ENCODE assay signal across 27 cellular contexts in the genomic region with DNA sequence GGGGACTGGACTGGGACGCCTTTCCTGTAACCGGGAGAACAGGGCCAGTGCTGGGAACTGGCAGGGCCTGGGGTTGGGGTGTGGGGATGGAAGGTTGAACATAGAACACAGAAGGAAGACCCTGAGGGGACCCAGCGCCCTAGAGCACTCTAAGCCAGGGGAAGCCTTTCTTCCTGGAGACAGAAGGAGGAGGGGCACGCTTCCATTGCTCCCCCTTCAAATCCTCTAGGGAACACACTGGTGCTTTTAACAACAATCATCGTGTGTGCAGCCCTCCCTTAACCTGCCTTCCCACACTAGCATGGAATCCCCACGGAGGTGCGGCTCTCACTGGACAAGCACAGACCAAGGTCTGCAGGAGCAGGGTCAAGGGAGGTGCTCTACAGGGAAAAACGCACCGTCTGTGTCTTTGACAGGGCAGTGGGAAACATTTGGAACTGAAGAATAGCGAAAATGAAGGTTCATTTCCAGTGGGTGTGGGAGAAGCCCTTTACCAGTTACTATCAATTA.
DNase-seq lines count a peak whose midpoint lies in the region; ATAC-seq and TF ChIP-seq lines count a peak whose summit lies in the region.
"Had no signal": no experiment of that assay in that cellular context is flagged by ENCODE, and none has a peak within 500 bp of the region (broad histone marks: within the 10 kb centered on the region; RNA-seq: fewer than 3 reads in every experiment).

No MANE protein-coding gene starts in this region.

- peak; percentile 67 for ATAC-seq in gastroesophageal sphincter
- no peak for ATAC-seq in GM21528 (IDR thresholded peaks at IDR 0.05; ENCODE audit: low FRiP score, unreplicated experiment)
- ATAC-seq: activated naive CD4-positive, alpha-beta T cell treated with anti-CD3 and anti-CD28 coated beads, Interleukin-2, amount 50 U/mL, for 72 hours; stimulated activated memory B cell treated with anti-CD40 and anti-IgM and Interleukin-4, amounts not matched to agents 10 μg/mL and 1 μg/mL and 100 μg/mL, for 72 hours had no signal

- H3K27me3 Mint-ChIP-seq in nephron (ENCODE audit: low read depth) (peaks cover 36% of the 10 kb centered on the region), progenitor cell of endocrine pancreas (peaks cover 47% of the 10 kb centered on the region)

- H3K79me2 ChIP-seq in MM.1S (ENCODE audit: low read length), result no peaks in the 10 kb centered on the region

- H3K36me3 ChIP-seq in gastroesophageal sphincter (no peaks in the 10 kb centered on the region), MM.1S (replicated peaks; ENCODE audit: insufficient read depth, low read length) (no peaks in the 10 kb centered on the region)
- H3K36me3 ChIP-seq: brain microvascular endothelial cell, prostate gland, uterus, WERI-Rb-1 had no signal

- no peaks in the 10 kb centered on the region for H3K9me2 ChIP-seq in MM.1S (replicated peaks; ENCODE audit: insufficient read depth, low read length)

- H3K27ac Mint-ChIP-seq in nephron (peak overlapping the region; percentile 22 to 58 (median 23)), progenitor cell of endocrine pancreas (no peak overlapping the region)
- H3K27ac Mint-ChIP-seq: activated CD4-positive, alpha-beta memory T cell treated with anti-CD3 and anti-CD28 coated beads for 36 hours; activated naive CD4-positive, alpha-beta T cell treated with anti-CD3 and anti-CD28 coated beads, Interleukin-2, amount 50 U/mL, for 72 hours; activated T-cell treated with anti-CD3 and anti-CD28 coated beads, Interleukin-2, amount 50 U/mL, for 24 hours; dendritic cell treated with granulocyte-macrophage colony-stimulating factor and Interleukin-4, amounts not matched to agents 40 ng/mL and 50 ng/mL, for 4 days; naive B cell; stimulated activated memory B cell treated with anti-CD40 and anti-IgM and Interleukin-4, amounts not matched to agents 10 μg/mL and 1 μg/mL and 100 μg/mL, for 72 hours had no signal

- no peak overlapping the region for H3K9ac ChIP-seq in MM.1S (ENCODE audit: low read length)

- 23 to 68% methylated on average over 2 to 4 of the region's 10 CpGs for WGBS in gastroesophageal sphincter (ENCODE audit: low coverage in 1 of 2), 2 donors

- H3K4me1 Mint-ChIP-seq in nephron, result peaks cover 59% of the 10 kb centered on the region
- peaks cover 9% of the 10 kb centered on the region for H3K4me1 Mint-ChIP-seq in progenitor cell of endocrine pancreas (ENCODE audit: low read depth)

- H4K20me1 ChIP-seq in MM.1S (ENCODE audit: insufficient read depth, low read length), result no peaks in the 10 kb centered on the region

- DNase-seq in NCI-H69 (lab: John Stamatoyannopoulos, UW) (peak; percentile 38), substantia nigra (lab: John Stamatoyannopoulos, UW) (peak in 8 of 49 donors; percentile 17 to 72 (median 28)), progenitor cell of endocrine pancreas (ENCODE audit: low spot score, unreplicated experiment) (no peak), NAMALWA (ENCODE audit: low spot score) (no peak), MM.1S (no peak)
- DNase-seq: activated CD4-positive, alpha-beta memory T cell treated with anti-CD3 and anti-CD28 coated beads for 36 hours; activated T-cell treated with anti-CD3 and anti-CD28 coated beads, Interleukin-2, amount 50 U/mL, for 24 hours; brain microvascular endothelial cell; CD8-positive, alpha-beta memory T cell; foreskin melanocyte; HCEC 1CT; KG1; naive B cell; NCI-H1048; NCI-H2081 treated with DMSO at 0.1 percent for 48 hours; NCI-H524 treated with DMSO at 0.1 percent for 48 hours; SIG-M5; T-helper 1 cell; uterus; WERI-Rb-1 had no signal

- H3K27ac ChIP-seq in gastroesophageal sphincter, result peak overlapping the region in 1 of 4 donors; percentile 19
- H3K27ac ChIP-seq in substantia nigra (ENCODE audit: low read depth, low read length, poor library complexity, severe bottlenecking), result peak overlapping the region; percentile 40
- no peak overlapping the region for H3K27ac ChIP-seq in MM.1S (ENCODE audit: low read length)
- H3K27ac ChIP-seq: brain microvascular endothelial cell, prostate gland, uterus, WERI-Rb-1 had no signal

- no peaks in the 10 kb centered on the region for H3K9me3 Mint-ChIP-seq in nephron
- H3K9me3 Mint-ChIP-seq in progenitor cell of endocrine pancreas (ENCODE audit: low read depth), result no peaks in the 10 kb centered on the region
- H3K9me3 Mint-ChIP-seq: activated CD4-positive, alpha-beta memory T cell treated with anti-CD3 and anti-CD28 coated beads for 36 hours; activated T-cell treated with anti-CD3 and anti-CD28 coated beads, Interleukin-2, amount 50 U/mL, for 24 hours; CD8-positive, alpha-beta memory T cell; dendritic cell treated with granulocyte-macrophage colony-stimulating factor and Interleukin-4, amounts not matched to agents 40 ng/mL and 50 ng/mL, for 4 days; stimulated activated memory B cell treated with anti-CD40 and anti-IgM and Interleukin-4, amounts not matched to agents 10 μg/mL and 1 μg/mL and 100 μg/mL, for 72 hours had no signal

- H3K4me1 ChIP-seq in gastroesophageal sphincter, result peaks cover 0 to 28% (median 0%) of the 10 kb centered on the region in 3 donors
- no peaks in the 10 kb centered on the region for H3K4me1 ChIP-seq in MM.1S (ENCODE audit: low read length)
- H3K4me1 ChIP-seq: prostate gland, uterus had no signal

- TF ChIP-seq CTCF in gastroesophageal sphincter (IDR thresholded peaks at IDR 0.05), result no peak
- TF ChIP-seq CTCF in nephron (IDR thresholded peaks at IDR 0.05; ENCODE audit: unreplicated experiment in 3 of 3), result no peak
- no peak for TF ChIP-seq CTCF in progenitor cell of endocrine pancreas (IDR thresholded peaks at IDR 0.05; ENCODE audit: unreplicated experiment)
- TF ChIP-seq CTCF in MM.1S (IDR thresholded peaks at IDR 0.05; ENCODE audit: low read length), result no peak

- TF ChIP-seq EP300 in gastroesophageal sphincter (IDR thresholded peaks at IDR 0.05), result no peak

- H3K4me2 ChIP-seq in MM.1S (ENCODE audit: low read depth, low read length), result no peak overlapping the region

- H3K27me3 ChIP-seq in gastroesophageal sphincter, result peaks cover 24% of the 10 kb centered on the region
- no peaks in the 10 kb centered on the region for H3K27me3 ChIP-seq in MM.1S (replicated peaks; ENCODE audit: insufficient read depth, low read length)
- H3K27me3 ChIP-seq: brain microvascular endothelial cell, uterus had no signal

- H3K4me3 ChIP-seq in gastroesophageal sphincter (no peak overlapping the region), MM.1S (ENCODE audit: low read length) (no peak overlapping the region)
- H3K4me3 ChIP-seq: prostate gland, uterus had no signal

- no peak for TF ChIP-seq POLR2A in gastroesophageal sphincter (IDR thresholded peaks at IDR 0.05)

- no peak overlapping the region for H2AFZ ChIP-seq in MM.1S (ENCODE audit: low read length)

- no peak overlapping the region for H3K4me3 Mint-ChIP-seq in nephron
- no peak overlapping the region for H3K4me3 Mint-ChIP-seq in progenitor cell of endocrine pancreas (ENCODE audit: low read depth)
- H3K4me3 Mint-ChIP-seq: activated CD4-positive, alpha-beta memory T cell treated with anti-CD3 and anti-CD28 coated beads for 36 hours; activated T-cell treated with anti-CD3 and anti-CD28 coated beads, Interleukin-2, amount 50 U/mL, for 24 hours; CD8-positive, alpha-beta memory T cell; dendritic cell treated with granulocyte-macrophage colony-stimulating factor and Interleukin-4, amounts not matched to agents 40 ng/mL and 50 ng/mL, for 4 days; stimulated activated memory B cell treated with anti-CD40 and anti-IgM and Interleukin-4, amounts not matched to agents 10 μg/mL and 1 μg/mL and 100 μg/mL, for 72 hours had no signal

- H3K36me3 Mint-ChIP-seq in nephron (ENCODE audit: low read depth), result no peaks in the 10 kb centered on the region
- no peaks in the 10 kb centered on the region for H3K36me3 Mint-ChIP-seq in progenitor cell of endocrine pancreas (ENCODE audit: insufficient read depth)
- H3K36me3 Mint-ChIP-seq: activated CD4-positive, alpha-beta memory T cell treated with anti-CD3 and anti-CD28 coated beads for 36 hours; CD8-positive, alpha-beta memory T cell; stimulated activated memory B cell treated with anti-CD40 and anti-IgM and Interleukin-4, amounts not matched to agents 10 μg/mL and 1 μg/mL and 100 μg/mL, for 72 hours had no signal

- H3K9me3 ChIP-seq in gastroesophageal sphincter (no peaks in the 10 kb centered on the region), MM.1S (replicated peaks; ENCODE audit: insufficient read depth, low read length) (no peaks in the 10 kb centered on the region)
- H3K9me3 ChIP-seq: prostate gland, uterus had no signal

- H3F3A ChIP-seq in MM.1S (ENCODE audit: insufficient read depth, low read length), result no peaks in the 10 kb centered on the region
